ENCODE assay signal across 17 cellular contexts in the genomic region with DNA sequence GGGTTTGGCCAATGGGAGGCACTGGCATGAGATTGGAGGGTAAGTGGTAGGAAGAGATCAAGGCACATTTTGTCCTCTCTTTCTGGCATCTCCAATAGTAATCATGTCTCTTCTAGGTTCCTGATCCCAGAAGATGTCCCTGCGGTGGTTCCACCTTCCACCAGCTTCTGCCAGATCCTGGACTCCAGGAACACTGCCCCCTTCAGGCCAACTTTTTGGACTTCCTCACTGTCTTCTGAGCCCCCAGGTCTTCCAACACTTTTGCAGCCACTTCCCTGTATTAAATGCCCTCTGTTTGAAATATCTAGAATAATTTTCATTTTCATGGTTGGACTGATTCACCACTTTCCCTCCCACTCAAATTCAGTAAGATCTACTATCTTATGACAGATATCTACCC.
A peak's percentile ranks its signal among the peaks of the same experiment; 100 is the strongest.
DNase-seq lines count a peak whose midpoint lies in the region; ATAC-seq and TF ChIP-seq lines count a peak whose summit lies in the region.
"Had no signal": no experiment of that assay in that cellular context is flagged by ENCODE, and none has a peak within 500 bp of the region (broad histone marks: within the 10 kb centered on the region; RNA-seq: fewer than 3 reads in every experiment).

No MANE protein-coding gene starts in this region.

- BruUV-seq in PC-3 (replicated peaks; lab: Mats Ljungman, UMichigan), result no TSS peak

- no peaks in the 10 kb centered on the region for H3K9me2 ChIP-seq in PC-3 (replicated peaks; ENCODE audit: low read length)

- POLR2A ChIA-PET in PC-3 (lab: Charles Lee; ENCODE audit: unreplicated experiment), result interaction anchor here (0.7 kb wide), 1 partner anchor 923 kb away, joined by 4 read pairs; no protein-coding TSS in a partner anchor

- TF ChIP-seq POLR2A in esophagus squamous epithelium (IDR thresholded peaks at IDR 0.05), result no peak

- CTCF ChIA-PET in PC-3 (lab: Charles Lee), result no interaction called here

- H2AFZ ChIP-seq in PC-3 (ENCODE audit: low read length), result no peak overlapping the region

- no peaks in the 10 kb centered on the region for H3K4me1 ChIP-seq in BE2C
- no peaks in the 10 kb centered on the region for H3K4me1 ChIP-seq in PC-3 (ENCODE audit: insufficient read depth, low read length)
- H3K4me1 ChIP-seq in esophagus squamous epithelium, result peaks cover 0 to 7% (median 0%) of the 10 kb centered on the region in 3 donors
- H3K4me1 ChIP-seq: heart right ventricle, left lung had no signal

- no peaks in the 10 kb centered on the region for H3K79me2 ChIP-seq in PC-3 (ENCODE audit: low read length)

- DNase-seq in BE2C, result peak; percentile 8
- no peak for DNase-seq in PC-3
- peak; percentile 12 for DNase-seq in fibroblast of mammary gland (ENCODE audit: low read depth)
- DNase-seq in esophagus squamous epithelium (lab: John Stamatoyannopoulos, UW), result no peak
- no peak for DNase-seq in NCI-H748 treated with DMSO at 0.1 percent for 48 hours (lab: John Stamatoyannopoulos, UW)
- DNase-seq in 8988T, result no peak
- DNase-seq: activated naive CD4-positive, alpha-beta T cell treated with Interleukin-2 at 50 U/mL for 16 hours; caudate nucleus; CD4-positive, alpha-beta memory T cell; heart right ventricle; left lung; MG63; NCI-H2227 treated with DMSO at 0.1 percent for 48 hours; nephron progenitor cell; T1000 had no signal

- no peak for ATAC-seq in PC-3
- no peak for ATAC-seq in GM21825 (IDR thresholded peaks at IDR 0.05; ENCODE audit: unreplicated experiment)
- ATAC-seq: heart right ventricle, left lung had no signal

- H3K4me3 ChIP-seq in BE2C (ENCODE audit: low read depth, low read length) (no peak overlapping the region), PC-3 (ENCODE audit: low read length) (no peak overlapping the region), fibroblast of mammary gland (ENCODE audit: control insufficient read depth, low read depth, low read length) (no peak overlapping the region), esophagus squamous epithelium (no peak overlapping the region)
- H3K4me3 ChIP-seq: heart right ventricle, left lung, MG63 had no signal

- H4K20me1 ChIP-seq in PC-3 (ENCODE audit: low read length), result no peaks in the 10 kb centered on the region

- intact Hi-C loops in PC-3 (cut with micrococcal nuclease) (no loop called here), esophagus squamous epithelium (cut with DNase I) (no loop called here)

- no peaks in the 10 kb centered on the region for H3K9me3 ChIP-seq in BE2C
- no peaks in the 10 kb centered on the region for H3K9me3 ChIP-seq in PC-3 (ENCODE audit: low read length)
- H3K9me3 ChIP-seq in esophagus squamous epithelium, result peaks cover 0 to 10% (median 0%) of the 10 kb centered on the region in 3 donors

- H3K9ac ChIP-seq in PC-3 (ENCODE audit: low read length), result no peak overlapping the region

- H3K27ac ChIP-seq in PC-3 (ENCODE audit: low read length) (no peak overlapping the region), esophagus squamous epithelium (no peak overlapping the region)
- H3K27ac ChIP-seq: heart right ventricle, left lung had no signal

- peak; percentile 27; the same call in 1 of the 2 replicates for TF ChIP-seq CTCF in BE2C (IDR thresholded peaks at IDR 0.05; ENCODE audit: low read depth, low read length)
- peak; percentile 42 for TF ChIP-seq CTCF in GM12873 (IDR thresholded peaks at IDR 0.05; ENCODE audit: insufficient read depth, low read depth, low read length, missing control alignments)
- TF ChIP-seq CTCF in PC-3 (conservative IDR thresholded peaks at IDR 0.05; ENCODE audit: low read depth, low read length), result peak; percentile 29; the same call in 1 of the 2 replicates
- TF ChIP-seq CTCF in fibroblast of mammary gland (conservative IDR thresholded peaks at IDR 0.05; ENCODE audit: control insufficient read depth, insufficient read depth, low read depth, low read length), result peak; percentile 9
- TF ChIP-seq CTCF in esophagus squamous epithelium (IDR thresholded peaks at IDR 0.05), result no peak

- no peaks in the 10 kb centered on the region for H3F3A ChIP-seq in PC-3 (ENCODE audit: low read length, unreplicated experiment)

- H3K27me3 ChIP-seq in BE2C (no peaks in the 10 kb centered on the region), PC-3 (ENCODE audit: low read length) (no peaks in the 10 kb centered on the region), esophagus squamous epithelium (peaks cover 0 to 69% (median 0%) of the 10 kb centered on the region in 4 donors)
- H3K27me3 ChIP-seq: left lung, MG63 had no signal

- no peak overlapping the region for H3K4me2 ChIP-seq in PC-3 (ENCODE audit: low read length)

- no peaks in the 10 kb centered on the region for H3K36me3 ChIP-seq in BE2C
- no peaks in the 10 kb centered on the region for H3K36me3 ChIP-seq in PC-3 (ENCODE audit: low read depth, low read length)
- H3K36me3 ChIP-seq in esophagus squamous epithelium, result no peaks in the 10 kb centered on the region
- H3K36me3 ChIP-seq: heart right ventricle, left lung, MG63 had no signal

- WGBS in esophagus squamous epithelium, 2 donors, result 93 to 100% methylated on average over 1 of the region's 1 CpG

Comparison
In these comparisons a context has a peak if more than half of its experiments do, and no peak if none do; other contexts are left out.
1. DNase-seq: peak in BE2C (single experiment) and fibroblast of mammary gland (single experiment); none in PC-3 (single experiment), esophagus squamous epithelium (single experiment), NCI-H748 treated with DMSO at 0.1 percent for 48 hours (single experiment) and 8988T (single experiment).
2. CTCF ChIP-seq: peak in BE2C (single experiment), GM12873 (single experiment), PC-3 (single experiment) and fibroblast of mammary gland (single experiment); none in esophagus squamous epithelium (0 of 6).